ENCODE assay signal across 27 cellular contexts in genomic region chr4:37450911-37451310, GRCh38.
"Had no signal": no experiment of that assay in that cellular context is flagged by ENCODE, and none has a peak within 500 bp of the region (broad histone marks: within the 10 kb centered on the region; RNA-seq: fewer than 3 reads in every experiment).

No MANE protein-coding gene starts in this region.

- H3K27ac ChIP-seq: colonic mucosa, coronary artery, dorsolateral prefrontal cortex, epithelial cell of prostate, esophagus muscularis mucosa, esophagus squamous epithelium, foreskin keratinocyte, gastrocnemius medialis, gastroesophageal sphincter, heart left ventricle, heart right ventricle had no signal

- H3K4me3 Mint-ChIP-seq: dendritic cell treated with granulocyte-macrophage colony-stimulating factor and Interleukin-4, amounts not matched to agents 40 ng/mL and 50 ng/mL, for 4 days; effector memory CD8-positive, alpha-beta T cell; endodermal cell had no signal

- H3K36me3 ChIP-seq: colonic mucosa, esophagus muscularis mucosa, esophagus squamous epithelium, gastrocnemius medialis, gastroesophageal sphincter, heart left ventricle, heart right ventricle had no signal

- H3K9me3 Mint-ChIP-seq: dendritic cell treated with granulocyte-macrophage colony-stimulating factor and Interleukin-4, amounts not matched to agents 40 ng/mL and 50 ng/mL, for 4 days; effector memory CD8-positive, alpha-beta T cell; endodermal cell had no signal

- ATAC-seq: effector memory CD8-positive, alpha-beta T cell; esophagus mucosa; foreskin keratinocyte; gastrocnemius medialis; gastroesophageal sphincter; heart left ventricle; heart right ventricle had no signal

- H3K9me3 ChIP-seq: colonic mucosa, esophagus muscularis mucosa, esophagus squamous epithelium, gastrocnemius medialis, gastroesophageal sphincter, heart left ventricle, heart right ventricle had no signal

- H3K4me3 ChIP-seq: colonic mucosa, coronary artery, dorsolateral prefrontal cortex, esophagus muscularis mucosa, esophagus squamous epithelium, gastrocnemius medialis, gastroesophageal sphincter, heart left ventricle, heart right ventricle had no signal

- H3K27ac Mint-ChIP-seq: dendritic cell treated with granulocyte-macrophage colony-stimulating factor and Interleukin-4, amounts not matched to agents 40 ng/mL and 50 ng/mL, for 4 days; effector memory CD8-positive, alpha-beta T cell; endodermal cell had no signal

- H3K4me1 ChIP-seq: colonic mucosa had no signal

- DNase-seq: colonic mucosa; cortex of kidney; dermis blood vessel endothelial cell; dorsolateral prefrontal cortex; effector CD4-positive, alpha-beta T cell; effector CD8-positive, alpha-beta T cell; effector memory CD4-positive, alpha-beta T cell; effector memory CD8-positive, alpha-beta T cell; endodermal cell; esophagus squamous epithelium; foreskin fibroblast; gastrocnemius medialis; glutamatergic neuron; head of caudate nucleus; heart left ventricle; heart right ventricle had no signal

- FAIRE-seq: colon, endometrium, endothelial cell of umbilical vein, frontal cortex had no signal
